ENCODE assay signal across 1 cellular context in genomic region chr20:32455901-32456701, GRCh38.
TF ChIP-seq lines count a peak whose summit lies in the region.

No MANE protein-coding gene starts in this region.

TF ChIP-seq in H1, 55 proteins besides CTCF, POLR2A, EP300 and RAD21:
- TF ChIP-seq POU5F1 (IDR thresholded peaks at IDR 0.05; ENCODE audit: low read depth, low read length) = no peak
- no peak for TF ChIP-seq KDM1A (IDR thresholded peaks at IDR 0.05; ENCODE audit: borderline replicate concordance, low read length)
- no peak for TF ChIP-seq RXRA (IDR thresholded peaks at IDR 0.05; ENCODE audit: insufficient read depth, low read depth, low read length)
- TF ChIP-seq PHF8 (conservative IDR thresholded peaks at IDR 0.05; ENCODE audit: low read depth, low read length) = no peak
- TF ChIP-seq KDM4A (IDR thresholded peaks at IDR 0.05; ENCODE audit: low read depth, low read length, severe bottlenecking) = no peak
- no peak for TF ChIP-seq CREB1 (IDR thresholded peaks at IDR 0.05)
- no peak for TF ChIP-seq TAF1 (IDR thresholded peaks at IDR 0.05; ENCODE audit: low read depth, low read length)
- TF ChIP-seq SIX5 (IDR thresholded peaks at IDR 0.05; ENCODE audit: low read depth, low read length) = no peak
- TF ChIP-seq BRCA1 (IDR thresholded peaks at IDR 0.05; ENCODE audit: low read depth, low read length) = no peak
